In genomic region chr3:57066471-57066870, GRCh38 we compare ENCODE assay signal across 24 cellular contexts. TPM values are rescaled to one million over a fixed set of nuclear protein-coding genes. Genes with fewer than 3 reads are reported as not detected.
"Had no signal": no experiment of that assay in that cellular context is flagged by ENCODE, and none has a peak within 500 bp of the region (broad histone marks: within the 10 kb centered on the region; RNA-seq: fewer than 3 reads in every experiment).

No MANE protein-coding gene starts in this region.

- H3K36me3 Mint-ChIP-seq: natural killer cell had no signal

- H3K27ac Mint-ChIP-seq: memory B cell; mesothelial cell of epicardium; natural killer cell; stimulated activated memory B cell treated with anti-CD40 and anti-IgM and Interleukin-4, amounts not matched to agents 10 μg/mL and 1 μg/mL and 100 μg/mL, for 72 hours; stimulated activated naive CD8-positive, alpha-beta T cell treated with anti-CD3 and anti-CD28 coated beads, Interleukin-15, Interleukin-2, amounts not matched to agents 100 ng/mL and 50 ng/mL, for 24 hours had no signal

- H3K4me3 Mint-ChIP-seq: memory B cell; mesothelial cell of epicardium; natural killer cell; neural crest cell; stimulated activated memory B cell treated with anti-CD40 and anti-IgM and Interleukin-4, amounts not matched to agents 10 μg/mL and 1 μg/mL and 100 μg/mL, for 72 hours; stimulated activated naive CD8-positive, alpha-beta T cell treated with anti-CD3 and anti-CD28 coated beads, Interleukin-15, Interleukin-2, amounts not matched to agents 100 ng/mL and 50 ng/mL, for 24 hours had no signal

- H3K36me3 ChIP-seq: gastrocnemius medialis, left ventricle myocardium inferior, lower lobe of right lung, right atrium auricular region, tibial artery, upper lobe of left lung, uterus had no signal

- H3K9me3 Mint-ChIP-seq: natural killer cell, neural crest cell had no signal

- H3K27me3 ChIP-seq: gastrocnemius medialis, right atrium auricular region, tibial artery, upper lobe of left lung, uterus had no signal

- H3K9me3 ChIP-seq: gastrocnemius medialis, lower lobe of right lung, right atrium auricular region, tibial artery, upper lobe of left lung, uterus had no signal

- DNase-seq: effector memory CD4-positive, alpha-beta T cell; gastrocnemius medialis; islet precursor cell; left cardiac atrium; left ventricle myocardium inferior; lower lobe of right lung; natural killer cell; small intestine; stimulated activated CD4-positive, alpha-beta T cell treated with anti-CD3 and anti-CD28 coated beads, Interleukin-4, amount 100 ng/mL, for 1 hour; stimulated activated CD8-positive, alpha-beta memory T cell treated with anti-CD3 and anti-CD28 coated beads, Interleukin-4, amount 100 ng/mL, for 48 hours; tibial artery; upper lobe of left lung; uterus had no signal

- H3K4me3 ChIP-seq: gastrocnemius medialis, left ventricle myocardium inferior, lower lobe of right lung, right atrium auricular region, tibial artery, upper lobe of left lung, uterus had no signal

- H3K4me1 ChIP-seq: gastrocnemius medialis had no signal

- H3K27ac ChIP-seq: gastrocnemius medialis, left ventricle myocardium inferior, lower lobe of right lung, right atrium auricular region, tibial artery, upper lobe of left lung, uterus had no signal

- FAIRE-seq: endometrium, small intestine had no signal

RNA-seq across cellular contexts. Expression of gene SPATA12, which starts 6.0 kb away (rescaled TPM):
- total RNA-seq: esophagus mucosa, fibroblast of villous mesenchyme, gastrocnemius medialis, left cardiac atrium, left ventricle myocardium inferior, mesothelial cell of epicardium, natural killer cell, neural crest cell, osteocyte, right atrium auricular region, temporal lobe had no signal
